In the genomic region with DNA sequence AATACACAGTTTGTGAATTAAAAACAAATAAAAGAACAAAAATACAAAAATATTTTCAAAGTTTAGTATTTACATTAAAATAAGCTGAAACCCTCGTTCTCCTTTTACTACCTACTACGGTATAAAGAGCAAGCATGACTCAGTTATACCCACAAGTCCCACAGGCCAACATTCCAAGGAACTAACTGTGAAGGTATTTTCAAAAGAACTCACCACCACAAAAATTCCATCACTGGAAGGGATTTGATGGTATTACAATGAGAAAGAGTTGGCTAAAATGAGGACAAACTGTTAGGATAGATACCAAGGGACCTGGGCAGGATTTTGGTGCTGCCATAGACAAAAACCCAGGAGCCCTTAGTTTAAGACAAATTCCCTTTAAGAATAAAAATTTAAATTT, we compare ENCODE assay signal across 15 cellular contexts.
DNase-seq lines count a peak whose midpoint lies in the region; TF ChIP-seq lines count a peak whose summit lies in the region.
"Had no signal": no experiment of that assay in that cellular context is flagged by ENCODE, and none has a peak within 500 bp of the region (broad histone marks: within the 10 kb centered on the region; RNA-seq: fewer than 3 reads in every experiment).

No MANE protein-coding gene starts in this region.

- H3K4me2 ChIP-seq in fibroblast of lung (ENCODE audit: extremely low read depth, insufficient read depth, low read length), result no peak overlapping the region
- H3K4me2 ChIP-seq: hepatocyte had no signal

- no peaks in the 10 kb centered on the region for H3K36me3 Mint-ChIP-seq in CD14-positive monocyte
- H3K36me3 Mint-ChIP-seq: naive thymus-derived CD4-positive, alpha-beta T cell; stimulated activated effector memory CD8-positive, alpha-beta T cell treated with anti-CD3 and anti-CD28 coated beads, Interleukin-12 subunit alpha, Interleukin-12 subunit beta, amount 100 ng/mL, for 72 hours had no signal

- H3K4me1 Mint-ChIP-seq in CD14-positive monocyte, result no peaks in the 10 kb centered on the region

- H3K36me3 ChIP-seq in fibroblast of lung (ENCODE audit: control insufficient read depth, insufficient read depth, low read length), result peaks cover 2% of the 10 kb centered on the region
- H3K36me3 ChIP-seq in colonic mucosa, result no peaks in the 10 kb centered on the region

- H3K27me3 ChIP-seq in fibroblast of lung (ENCODE audit: control insufficient read depth, insufficient read depth, low read length) (no peaks in the 10 kb centered on the region), colonic mucosa (no peaks in the 10 kb centered on the region)
- H3K27me3 ChIP-seq: cardiac muscle cell, hepatocyte had no signal

- H3K27me3 Mint-ChIP-seq in CD14-positive monocyte (ENCODE audit: low read depth in 3 of 3), result peaks cover 0 to 3% (median 1%) of the 10 kb centered on the region in 3 donors
- H3K27me3 Mint-ChIP-seq: naive thymus-derived CD4-positive, alpha-beta T cell had no signal

- CTCF ChIA-PET in RWPE1 (lab: Yijun Ruan, JAX), result no interaction called here

- H4K20me1 ChIP-seq in fibroblast of lung (ENCODE audit: control insufficient read depth, extremely low read depth, insufficient read depth, low read length), result no peaks in the 10 kb centered on the region

- H3K9ac ChIP-seq in fibroblast of lung (ENCODE audit: insufficient read depth, low read length), result no peak overlapping the region
- no peak overlapping the region for H3K9ac ChIP-seq in colonic mucosa (ENCODE audit: low read depth in 2 of 2, low read length in 2 of 2)

- H3K9me3 Mint-ChIP-seq in CD14-positive monocyte, result no peaks in the 10 kb centered on the region
- H3K9me3 Mint-ChIP-seq: naive thymus-derived CD4-positive, alpha-beta T cell; stimulated activated effector memory CD8-positive, alpha-beta T cell treated with anti-CD3 and anti-CD28 coated beads, Interleukin-12 subunit alpha, Interleukin-12 subunit beta, amount 100 ng/mL, for 72 hours; T-helper 1 cell treated with Interleukin-12 subunit alpha and Interleukin-12 subunit beta and Interleukin-4 antibody, amounts not matched to agents 30 μg/mL and 1 μg/mL, for 36 hours had no signal

- intact Hi-C loops in colonic mucosa (cut with DNase I), result no loop called here
- intact Hi-C loops in CD14-positive monocyte (cut with micrococcal nuclease), result no loop called here

- peaks cover 1% of the 10 kb centered on the region for H3K79me2 ChIP-seq in fibroblast of lung (ENCODE audit: control insufficient read depth, insufficient read depth, low read length)
- H3K79me2 ChIP-seq: hepatocyte had no signal

- peaks cover 2% of the 10 kb centered on the region for H3K4me1 ChIP-seq in fibroblast of lung (ENCODE audit: control insufficient read depth, extremely low read depth, insufficient read depth, low read length)
- H3K4me1 ChIP-seq in colonic mucosa, result no peaks in the 10 kb centered on the region

- H3K27ac Mint-ChIP-seq in CD14-positive monocyte, result no peak overlapping the region
- H3K27ac Mint-ChIP-seq: naive thymus-derived CD4-positive, alpha-beta T cell; stimulated activated effector memory CD8-positive, alpha-beta T cell treated with anti-CD3 and anti-CD28 coated beads, Interleukin-12 subunit alpha, Interleukin-12 subunit beta, amount 100 ng/mL, for 72 hours; T-helper 1 cell treated with Interleukin-12 subunit alpha and Interleukin-12 subunit beta and Interleukin-4 antibody, amounts not matched to agents 30 μg/mL and 1 μg/mL, for 36 hours had no signal

- POLR2A ChIA-PET in RWPE1 (lab: Yijun Ruan, JAX; ENCODE audit: low non-redundant PET), result no interaction called here

- no peak overlapping the region for H2AFZ ChIP-seq in fibroblast of lung (ENCODE audit: low read length)
- H2AFZ ChIP-seq: hepatocyte had no signal

- H3K27ac ChIP-seq in RWPE1 (no peak overlapping the region), fibroblast of lung (ENCODE audit: insufficient read depth, low read length) (peak overlapping the region; percentile 5), colonic mucosa (no peak overlapping the region)
- H3K27ac ChIP-seq: cardiac muscle cell, hepatocyte had no signal

- DNase-seq in GM04504 (ENCODE audit: low read depth) (peak; percentile 70), RWPE1 (ENCODE audit: low spot score) (peak; percentile 78), fibroblast of lung (ENCODE audit: low read depth in 2 of 2) (peak; percentile 75 to 98), renal cortical epithelial cell (ENCODE audit: low read depth) (peak; percentile 98), Kasumi-1 (lab: John Stamatoyannopoulos, UW) (no peak), colonic mucosa (no peak), CD14-positive monocyte (ENCODE audit: low spot score) (no peak)
- DNase-seq in activated CD8-positive, alpha-beta memory T cell treated with anti-CD3 and anti-CD28 coated beads, Interleukin-2, amount 50 U/mL, for 4 hours, result no peak
- DNase-seq: naive thymus-derived CD4-positive, alpha-beta T cell; NCI-H1092 treated with DMSO at 0.1 percent for 48 hours; NCI-H748 treated with DMSO at 0.1 percent for 48 hours had no signal

- H3K9me3 ChIP-seq in fibroblast of lung (ENCODE audit: control insufficient read depth, insufficient read depth, low read depth, low read length), result no peaks in the 10 kb centered on the region
- H3K9me3 ChIP-seq in colonic mucosa, result no peaks in the 10 kb centered on the region

- H3K4me3 Mint-ChIP-seq in CD14-positive monocyte, result no peak overlapping the region
- H3K4me3 Mint-ChIP-seq: naive thymus-derived CD4-positive, alpha-beta T cell; stimulated activated effector memory CD8-positive, alpha-beta T cell treated with anti-CD3 and anti-CD28 coated beads, Interleukin-12 subunit alpha, Interleukin-12 subunit beta, amount 100 ng/mL, for 72 hours; T-helper 1 cell treated with Interleukin-12 subunit alpha and Interleukin-12 subunit beta and Interleukin-4 antibody, amounts not matched to agents 30 μg/mL and 1 μg/mL, for 36 hours had no signal

- TF ChIP-seq CTCF in RWPE1 (conservative IDR thresholded peaks at IDR 0.05; ENCODE audit: low read depth) (no peak), fibroblast of lung (conservative IDR thresholded peaks at IDR 0.05 in 1 of 2, IDR thresholded peaks at IDR 0.05 in 1 of 2; ENCODE audit: low read depth in 1 of 2, low read length in 2 of 2) (no peak), colonic mucosa (IDR thresholded peaks at IDR 0.05) (no peak), CD14-positive monocyte (IDR thresholded peaks at IDR 0.05) (no peak)

- H3K4me3 ChIP-seq in fibroblast of lung (replicated peaks in 1 of 4; ENCODE audit: control extremely low read depth in 1 of 4, insufficient read depth in 1 of 4, low read depth in 3 of 4, low read length in 4 of 4) (no peak overlapping the region), colonic mucosa (no peak overlapping the region)
- H3K4me3 ChIP-seq: cardiac muscle cell, hepatocyte had no signal

Comparison
In these comparisons a context has a peak if more than half of its experiments do, and no peak if none do; other contexts are left out.
1. DNase-seq: peak in GM04504 (single experiment), RWPE1 (single experiment), fibroblast of lung (2 of 2) and renal cortical epithelial cell (single experiment); none in Kasumi-1 (0 of 2), colonic mucosa (single experiment), CD14-positive monocyte (single experiment) and activated CD8-positive, alpha-beta memory T cell treated with anti-CD3 and anti-CD28 coated beads, Interleukin-2, amount 50 U/mL, for 4 hours (single experiment).